ENCODE assay signal across 26 cellular contexts in the genomic region with DNA sequence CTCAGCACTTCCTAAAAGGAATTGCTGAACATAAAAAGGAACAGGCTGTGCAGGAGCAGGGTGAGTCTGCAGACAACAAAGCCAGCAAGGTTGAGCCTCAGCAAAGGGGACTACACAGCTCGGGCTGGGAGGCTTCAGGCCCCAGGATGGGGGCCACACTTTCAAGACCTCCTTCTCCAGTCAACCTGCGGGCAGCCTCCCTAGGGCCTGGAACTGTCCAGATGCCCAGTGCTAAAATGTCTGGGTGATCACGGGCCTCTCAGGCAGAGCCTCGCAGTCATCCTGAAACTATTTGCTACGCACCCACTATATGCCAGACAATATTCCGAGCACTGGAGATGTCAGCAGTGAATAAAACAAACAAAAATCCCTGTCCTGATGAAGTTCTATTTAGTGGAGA. TPM values are rescaled to one million over a fixed set of nuclear protein-coding genes. Genes with fewer than 3 reads are reported as not detected.
DNase-seq lines count a peak whose midpoint lies in the region; ATAC-seq, FAIRE-seq and TF ChIP-seq lines count a peak whose summit lies in the region.
"Had no signal": no experiment of that assay in that cellular context is flagged by ENCODE, and none has a peak within 500 bp of the region (broad histone marks: within the 10 kb centered on the region; RNA-seq: fewer than 3 reads in every experiment).

No MANE protein-coding gene starts in this region.

- peak; percentile 12 for DNase-seq in ACHN
- DNase-seq in GM12891 (ENCODE audit: insufficient read length, low spot score) = no peak
- DNase-seq in RWPE2 (ENCODE audit: low spot score) = no peak
- DNase-seq in iPS-NIHi11 (ENCODE audit: low spot score) = peak; percentile 39
- no peak for DNase-seq in NCI-H446 (lab: John Stamatoyannopoulos, UW)
- DNase-seq in Kasumi-1 (lab: John Stamatoyannopoulos, UW) = no peak
- no peak for DNase-seq in kidney
- DNase-seq: activated CD4-positive, alpha-beta T cell treated with anti-CD3 and anti-CD28 coated beads, Interleukin-2, amount 50 U/mL, for 48 hours; activated gamma-delta T cell treated with Interleukin-2 at 50 U/mL for 16 hours; amniotic stem cell; caudate nucleus; CD4-positive, alpha-beta T cell; foreskin melanocyte; mesendoderm; naive thymus-derived CD4-positive, alpha-beta T cell; NCI-H146; NCI-H774; PC-9; stimulated activated CD8-positive, alpha-beta memory T cell treated with anti-CD3 and anti-CD28 coated beads, Interleukin-4, amount 100 ng/mL, for 48 hours; uterus had no signal

- intact Hi-C loops in kidney (cut with DNase I) = no loop called here

- ATAC-seq in RWPE2 (ENCODE audit: low read depth) = peak; percentile 30; the same call in 1 of the 3 replicates
- no peak for ATAC-seq in GM21447 (IDR thresholded peaks at IDR 0.05; ENCODE audit: unreplicated experiment)
- ATAC-seq: naive thymus-derived CD4-positive, alpha-beta T cell had no signal

- in situ Hi-C loops in ACHN (cut with HindIII; ENCODE audit: low pct_ligation_motif_present, low pct_unique_long_range_greater_than_20kb, low sequenced_read_pairs) = no loop called here

- H3K4me1 ChIP-seq in RWPE2 (ENCODE audit: insufficient read depth, poor library complexity, severe bottlenecking) = no peaks in the 10 kb centered on the region
- peaks cover 0 to 11% of the 10 kb centered on the region in 2 donors for H3K4me1 ChIP-seq in kidney (ENCODE audit: control insufficient read depth in 1 of 2, insufficient read depth in 1 of 2, low read depth in 1 of 2, low read length in 2 of 2)

- H3K9ac ChIP-seq in kidney (ENCODE audit: low read length in 2 of 2) = no peak overlapping the region

- TF ChIP-seq CTCF in RWPE2 (IDR thresholded peaks at IDR 0.05; ENCODE audit: poor library complexity, severe bottlenecking) = no peak
- no peak for TF ChIP-seq CTCF in kidney (IDR thresholded peaks at IDR 0.05; ENCODE audit: borderline replicate concordance, extremely low read depth, insufficient read depth)

- H3K36me3 ChIP-seq in RWPE2 (ENCODE audit: low read depth) (no peaks in the 10 kb centered on the region), kidney (ENCODE audit: control insufficient read depth in 1 of 2, insufficient read depth in 2 of 2, low read length in 2 of 2) (no peaks in the 10 kb centered on the region)
- H3K36me3 ChIP-seq: SJSA1, suprapubic skin, uterus, WERI-Rb-1 had no signal

- H3K4me3 ChIP-seq in RWPE2 (ENCODE audit: severe bottlenecking) = no peak overlapping the region
- H3K4me3 ChIP-seq in kidney (ENCODE audit: low read length in 2 of 2) = no peak overlapping the region
- H3K4me3 ChIP-seq: PC-9, SJSA1, suprapubic skin, uterus had no signal

- H3K27ac ChIP-seq in RWPE2 (ENCODE audit: poor library complexity, severe bottlenecking) (no peak overlapping the region), kidney (ENCODE audit: low read depth in 2 of 2, low read length in 2 of 2) (no peak overlapping the region)
- H3K27ac ChIP-seq: HL-60, PC-9, SJSA1, suprapubic skin, uterus had no signal

- H3K27me3 ChIP-seq in RWPE2 (ENCODE audit: insufficient read depth, poor library complexity, severe bottlenecking) = peaks cover 45% of the 10 kb centered on the region

- FAIRE-seq in GM12891 (lab: Jason Lieb, UNC) (peak; percentile 13), kidney (lab: Jason Lieb, UNC) (no peak)

- H3K9me3 ChIP-seq in RWPE2 (ENCODE audit: severe bottlenecking) = no peaks in the 10 kb centered on the region
- no peaks in the 10 kb centered on the region for H3K9me3 ChIP-seq in kidney (ENCODE audit: control insufficient read depth in 1 of 2, low read length in 2 of 2)
- H3K9me3 ChIP-seq: suprapubic skin, uterus had no signal

- TF ChIP-seq POLR2A in GM12891 (IDR thresholded peaks at IDR 0.05; ENCODE audit: low read depth, low read length) = no peak

TF ChIP-seq in GM12891, 5 proteins besides CTCF, POLR2A, EP300 and RAD21:
- TF ChIP-seq POU2F2 (IDR thresholded peaks at IDR 0.05; ENCODE audit: low read depth, low read length) = no peak
- no peak for TF ChIP-seq POLR2AphosphoS5 (IDR thresholded peaks at IDR 0.05; ENCODE audit: low read depth, low read length)
- no peak for TF ChIP-seq SPI1 (IDR thresholded peaks at IDR 0.05; ENCODE audit: low read depth, low read length)
- TF ChIP-seq TAF1 (IDR thresholded peaks at IDR 0.05; ENCODE audit: low read depth, low read length) = no peak
- no peak for TF ChIP-seq PAX5 (IDR thresholded peaks at IDR 0.05; ENCODE audit: insufficient read depth, low read length, severe bottlenecking)
TF ChIP-seq in GM12891: peak in this region for 0.

RNA-seq across cellular contexts. Expression of gene NEFH, which starts 3.9 kb away (rescaled TPM):
- polyA plus RNA-seq in GM12891 (2012; ENCODE audit: low read depth, missing spikeins) = 0.42 TPM
- 0.60 TPM for total RNA-seq in kidney
- 1.7 TPM for polyA plus RNA-seq in kidney (ENCODE audit: insufficient read depth, low read depth, low replicate concordance)
- total RNA-seq: SJSA1 had no signal

RNA-seq across cellular contexts. Expression of gene RFPL1, which starts 37.7 kb away (rescaled TPM):
- polyA plus RNA-seq in GM12891 (2012; ENCODE audit: low read depth, missing spikeins) = not detected
- not detected for total RNA-seq in kidney
- not detected for polyA plus RNA-seq in kidney (ENCODE audit: insufficient read depth, low read depth, low replicate concordance)
- total RNA-seq: CD4-positive, alpha-beta T cell; osteoblast; PC-9; SJSA1; uterus had no signal

Comparison
In these comparisons a context has a peak if more than half of its experiments do, and no peak if none do; other contexts are left out.
1. DNase-seq: peak in ACHN (single experiment) and iPS-NIHi11 (single experiment); none in GM12891 (single experiment), RWPE2 (single experiment), NCI-H446 (0 of 2), Kasumi-1 (0 of 2) and kidney (single experiment).